28 cellular contexts compared by ENCODE assay signal in the genomic region with DNA sequence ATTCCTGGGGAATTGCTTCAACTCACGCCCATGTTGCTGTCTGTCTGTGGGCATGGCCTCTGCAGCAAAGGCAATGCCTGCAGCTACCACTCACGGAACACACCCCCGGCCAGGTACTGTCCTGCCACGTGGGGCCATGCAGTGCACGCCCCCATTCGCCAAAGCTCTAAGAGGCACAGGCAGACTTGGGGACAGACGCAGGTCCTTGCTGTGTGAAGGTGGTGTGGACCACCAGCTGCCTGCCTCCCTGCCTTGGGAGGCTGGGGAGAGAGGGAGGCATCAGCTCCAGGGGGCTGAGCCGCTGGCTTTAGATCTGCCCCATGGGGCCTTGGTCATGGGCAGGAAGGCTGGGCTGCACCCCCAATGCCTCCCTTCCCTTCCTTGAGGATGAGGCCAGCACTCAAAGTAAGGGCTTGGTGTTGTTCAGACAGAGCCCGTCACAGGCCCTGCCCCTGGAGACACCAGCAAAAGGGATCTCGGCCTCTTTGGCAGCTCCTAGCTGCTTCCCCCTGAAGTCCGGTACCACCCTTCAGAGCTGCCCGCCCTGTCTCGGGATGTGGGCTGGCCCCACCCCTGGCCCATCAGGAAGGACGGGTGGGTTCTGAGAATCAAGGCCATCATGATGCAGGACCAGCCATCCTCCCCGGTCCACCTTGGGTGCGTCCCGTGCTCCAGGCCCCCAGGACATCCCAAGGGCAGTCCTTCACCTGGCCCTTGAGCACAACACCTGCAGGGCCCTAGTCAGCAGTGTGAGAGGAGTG. TPM values are rescaled to one million over a fixed set of nuclear protein-coding genes. Genes with fewer than 3 reads are reported as not detected.
DNase-seq lines count a peak whose midpoint lies in the region; ATAC-seq and TF ChIP-seq lines count a peak whose summit lies in the region.
"Had no signal": no experiment of that assay in that cellular context is flagged by ENCODE, and none has a peak within 500 bp of the region (broad histone marks: within the 10 kb centered on the region; RNA-seq: fewer than 3 reads in every experiment).

No MANE protein-coding gene starts in this region.

- H3K4me1 ChIP-seq in right cardiac atrium (ENCODE audit: control insufficient read depth, insufficient read depth, low read length): no peaks in the 10 kb centered on the region
- H3K4me1 ChIP-seq in osteoblast (ENCODE audit: insufficient read depth, low read length): no peaks in the 10 kb centered on the region

- no peak overlapping the region for H2AFZ ChIP-seq in osteoblast (ENCODE audit: low read length)
- H2AFZ ChIP-seq: PC-9 had no signal

- H3K36me3 ChIP-seq in osteoblast (ENCODE audit: insufficient read depth, low read length): no peaks in the 10 kb centered on the region
- no peaks in the 10 kb centered on the region for H3K36me3 ChIP-seq in brain microvascular endothelial cell (replicated peaks)
- H3K36me3 ChIP-seq: BLaER1 had no signal

- no peak overlapping the region for H3K27ac Mint-ChIP-seq in T-helper 2 cell treated with Interferon-gamma antibody and Interleukin-4, amounts not matched to agents 5 μg/mL and 100 μg/mL, for 36 hours

- peaks cover 35% of the 10 kb centered on the region for H3K27me3 Mint-ChIP-seq in T-helper 2 cell treated with Interferon-gamma antibody and Interleukin-4, amounts not matched to agents 5 μg/mL and 100 μg/mL, for 36 hours (ENCODE audit: low read depth)

- H3K4me2 ChIP-seq in osteoblast (ENCODE audit: insufficient read depth, low read length): no peak overlapping the region
- H3K4me2 ChIP-seq: BLaER1, KMS-11, PC-9 had no signal

- no peaks in the 10 kb centered on the region for H3K9me3 Mint-ChIP-seq in T-helper 2 cell treated with Interferon-gamma antibody and Interleukin-4, amounts not matched to agents 5 μg/mL and 100 μg/mL, for 36 hours

- H3K27ac ChIP-seq in right cardiac atrium (ENCODE audit: low read length) (no peak overlapping the region), caudate nucleus (ENCODE audit: low read depth, low read length) (peak overlapping the region; percentile 74), osteoblast (ENCODE audit: low read depth, low read length) (no peak overlapping the region), brain microvascular endothelial cell (no peak overlapping the region)
- H3K27ac ChIP-seq: BLaER1, HL-60, KMS-11, PC-9 had no signal

- H3K4me1 Mint-ChIP-seq in T-helper 2 cell treated with Interferon-gamma antibody and Interleukin-4, amounts not matched to agents 5 μg/mL and 100 μg/mL, for 36 hours (ENCODE audit: low read depth): peaks cover 3% of the 10 kb centered on the region

- DNase-seq in right cardiac atrium (peak in 2 of 3 donors; percentile 22 to 25), Right ventricle myocardium superior (no peak), caudate nucleus (lab: John Stamatoyannopoulos, UW) (no peak), osteoblast (ENCODE audit: insufficient read length, low spot score, missing footprints) (peak; percentile 85), brain microvascular endothelial cell (no peak), ureter (ENCODE audit: low spot score) (no peak)
- DNase-seq in activated CD4-positive, alpha-beta T cell treated with anti-CD3 and anti-CD28 coated beads for 1 hour: no peak
- no peak for DNase-seq in T-helper 2 cell treated with Interferon-gamma antibody and Interleukin-4, amounts not matched to agents 5 μg/mL and 100 μg/mL, for 36 hours (ENCODE audit: low spot score)
- DNase-seq: CD4-positive, CD25-positive, alpha-beta regulatory T cell; DMS79; EL; GDM1; MM.1S; NCI-H2029; NCI-H446; NCI-H526; NCI-H82; NK-92 treated with Interleukin-12 subunit alpha and Interleukin-12 subunit beta, amount 100 ng/mL, for 24 hours; PC-9; SHP77 treated with DMSO at 0.1 percent for 48 hours had no signal

- no peak for ATAC-seq in right cardiac atrium
- ATAC-seq in Right ventricle myocardium superior (ENCODE audit: poor library complexity): no peak
- ATAC-seq: HCT116 had no signal

- in situ Hi-C loops in brain microvascular endothelial cell (cut with HindIII; ENCODE audit: low pct_ligation_motif_present, low sequenced_read_pairs): no loop called here

- H3K79me2 ChIP-seq in osteoblast (ENCODE audit: insufficient read depth, low read length): no peaks in the 10 kb centered on the region

- H3K27me3 ChIP-seq in right cardiac atrium (ENCODE audit: control insufficient read depth, insufficient read depth) (no peaks in the 10 kb centered on the region), osteoblast (ENCODE audit: insufficient read depth, low read length) (peaks cover 48% of the 10 kb centered on the region), brain microvascular endothelial cell (replicated peaks) (peaks cover 45% of the 10 kb centered on the region)

- TF ChIP-seq CTCF in osteoblast (IDR thresholded peaks at IDR 0.05; ENCODE audit: extremely low read depth, low read depth, low read length) (no peak), brain microvascular endothelial cell (IDR thresholded peaks at IDR 0.05; ENCODE audit: low read depth, low read length, missing control alignments) (no peak)

- H3K4me3 ChIP-seq in right cardiac atrium (ENCODE audit: low read length) (no peak overlapping the region), osteoblast (ENCODE audit: insufficient read depth, low read length) (no peak overlapping the region), brain microvascular endothelial cell (ENCODE audit: low read depth, low read length) (no peak overlapping the region)
- H3K4me3 ChIP-seq: BLaER1, PC-9 had no signal

- 75% methylated on average over 17 of the region's 17 CpGs for WGBS in right cardiac atrium

- no peaks in the 10 kb centered on the region for H3K9me3 ChIP-seq in right cardiac atrium (ENCODE audit: control insufficient read depth, low read length)
- no peaks in the 10 kb centered on the region for H3K9me3 ChIP-seq in osteoblast (ENCODE audit: low read depth, low read length)
- H3K9me3 ChIP-seq: BLaER1 had no signal

- intact Hi-C loops in right cardiac atrium (cut with DNase I): no loop called here
- intact Hi-C loops in Right ventricle myocardium superior (cut with DNase I): no loop called here

- no peak overlapping the region for H3K4me3 Mint-ChIP-seq in T-helper 2 cell treated with Interferon-gamma antibody and Interleukin-4, amounts not matched to agents 5 μg/mL and 100 μg/mL, for 36 hours
- H3K4me3 Mint-ChIP-seq: CD4-positive, CD25-positive, alpha-beta regulatory T cell; IgD-negative memory B cell had no signal

- H3K36me3 Mint-ChIP-seq in T-helper 2 cell treated with Interferon-gamma antibody and Interleukin-4, amounts not matched to agents 5 μg/mL and 100 μg/mL, for 36 hours (ENCODE audit: low read depth): no peaks in the 10 kb centered on the region
- H3K36me3 Mint-ChIP-seq: CD4-positive, CD25-positive, alpha-beta regulatory T cell; IgD-negative memory B cell had no signal

- no peaks in the 10 kb centered on the region for H4K20me1 ChIP-seq in osteoblast (ENCODE audit: insufficient read depth, low read length)

RNA-seq across cellular contexts. Expression of gene GRIN1, which starts 2.3 kb away (rescaled TPM):
- total RNA-seq in right cardiac atrium (under 1 TPM in 1 of 4 donors, not detected in 3; 0.08 TPM), Right ventricle myocardium superior (not detected), osteoblast (not detected in 2 replicates), ureter (0.21 TPM)
- 0.09 TPM for polyA plus RNA-seq in right cardiac atrium
- total RNA-seq: A172; CD4-positive, CD25-positive, alpha-beta regulatory T cell; PC-9; RPMI7951 had no signal
- polyA plus RNA-seq: CD4-positive, CD25-positive, alpha-beta regulatory T cell; IgD-negative memory B cell had no signal

RNA-seq across cellular contexts. Expression of gene DPP7, which starts 26.7 kb away (rescaled TPM):
- total RNA-seq in right cardiac atrium (100 to 1,000 TPM; 211 to 288 (median 239) TPM), Right ventricle myocardium superior (153 TPM), osteoblast (66.6 and 74.6 TPM in 2 replicates), ureter (157 TPM)
- 252 TPM for polyA plus RNA-seq in right cardiac atrium

RNA-seq across cellular contexts. Expression of gene LRRC26, which starts 28.6 kb away (rescaled TPM):
- total RNA-seq in right cardiac atrium (not detected), Right ventricle myocardium superior (not detected), osteoblast (not detected in 2 replicates), ureter (not detected)
- not detected for polyA plus RNA-seq in right cardiac atrium
- total RNA-seq: A172; CD4-positive, CD25-positive, alpha-beta regulatory T cell; RPMI7951 had no signal
- polyA plus RNA-seq: CD4-positive, CD25-positive, alpha-beta regulatory T cell; IgD-negative memory B cell had no signal

RNA-seq across cellular contexts. Expression of gene TMEM210, which starts 30.6 kb away (rescaled TPM):
- not detected for total RNA-seq in right cardiac atrium
- polyA plus RNA-seq in right cardiac atrium: not detected
- total RNA-seq in Right ventricle myocardium superior: not detected
- not detected in 2 replicates for total RNA-seq in osteoblast
- not detected for total RNA-seq in ureter
- total RNA-seq: A172; CD4-positive, CD25-positive, alpha-beta regulatory T cell; H1; RPMI7951 had no signal
- polyA plus RNA-seq: CD4-positive, CD25-positive, alpha-beta regulatory T cell; H1; IgD-negative memory B cell had no signal

RNA-seq across cellular contexts. Expression of gene ANAPC2, which starts 47.1 kb away (rescaled TPM):
- 10 to 100 TPM; 31.9 to 45.7 (median 37.4) TPM for total RNA-seq in right cardiac atrium
- polyA plus RNA-seq in right cardiac atrium: 26.6 TPM
- total RNA-seq in Right ventricle myocardium superior: 33.9 TPM
- total RNA-seq in osteoblast: 26.2 and 32.9 TPM in 2 replicates
- total RNA-seq in ureter: 74.5 TPM

Comparison
In these comparisons a context has a peak if more than half of its experiments do, and no peak if none do; other contexts are left out.
1. DNase-seq: peak in right cardiac atrium (2 of 3) and osteoblast (single experiment); none in Right ventricle myocardium superior (single experiment), caudate nucleus (0 of 61), brain microvascular endothelial cell (single experiment), activated CD4-positive, alpha-beta T cell treated with anti-CD3 and anti-CD28 coated beads for 1 hour (single experiment), ureter (single experiment) and T-helper 2 cell treated with Interferon-gamma antibody and Interleukin-4, amounts not matched to agents 5 μg/mL and 100 μg/mL, for 36 hours (single experiment).